ENCODE assay signal across 6 cellular contexts in genomic region chr5:83839256-83839655, GRCh38.
"Had no signal": no experiment of that assay in that cellular context is flagged by ENCODE, and none has a peak within 500 bp of the region (broad histone marks: within the 10 kb centered on the region; RNA-seq: fewer than 3 reads in every experiment).

No MANE protein-coding gene starts in this region.

- ATAC-seq: GM23338, HepG2 had no signal

- H3K4me2 ChIP-seq: GM23338 had no signal

- H3K27ac ChIP-seq: HL-60 had no signal

- DNase-seq: H9, HCEC 1CT, HFFc6 had no signal

- H2AFZ ChIP-seq: GM23338 had no signal

- H3K4me3 ChIP-seq: GM23338 had no signal
